13 cellular contexts compared by ENCODE assay signal in the genomic region with DNA sequence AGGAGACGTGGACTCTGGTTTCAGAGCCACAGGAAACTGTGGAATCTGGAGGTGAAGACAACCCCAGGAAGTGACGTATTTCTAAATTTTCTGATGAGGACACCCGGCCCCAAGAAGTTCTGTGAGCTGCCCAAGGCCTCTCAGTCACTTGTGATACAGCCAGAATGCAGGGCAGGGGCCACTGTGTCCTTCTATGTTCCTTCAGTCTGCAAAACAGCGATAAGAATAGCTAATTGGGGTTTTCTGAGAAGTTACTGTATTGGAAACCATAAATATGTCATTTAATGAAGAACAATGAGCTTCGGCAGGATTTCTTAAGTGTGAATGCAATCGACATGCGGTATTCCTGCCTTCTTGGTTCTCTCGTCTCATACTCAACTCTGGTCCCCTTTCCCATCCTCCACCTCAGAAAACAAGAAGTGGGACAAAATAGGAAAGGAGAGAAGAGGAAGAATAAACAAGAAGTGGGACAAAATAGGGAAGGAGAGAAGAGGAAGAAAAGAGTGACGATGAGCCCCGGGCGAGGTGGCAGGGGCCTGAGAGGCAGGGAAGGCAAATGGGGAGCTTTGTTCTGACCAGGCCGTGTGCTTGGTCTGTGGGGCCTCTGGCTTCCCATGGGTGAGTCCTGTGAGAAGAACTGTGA.
DNase-seq lines count a peak whose midpoint lies in the region; ATAC-seq and TF ChIP-seq lines count a peak whose summit lies in the region.
"Had no signal": no experiment of that assay in that cellular context is flagged by ENCODE, and none has a peak within 500 bp of the region (broad histone marks: within the 10 kb centered on the region; RNA-seq: fewer than 3 reads in every experiment).

No MANE protein-coding gene starts in this region.

- no peak for TF ChIP-seq CTCF in CD14-positive monocyte (IDR thresholded peaks at IDR 0.05)
- TF ChIP-seq CTCF in heart right ventricle (IDR thresholded peaks at IDR 0.05), result no peak
- no peak for TF ChIP-seq CTCF in tibial nerve (IDR thresholded peaks at IDR 0.05)

- H3K36me3 Mint-ChIP-seq in CD14-positive monocyte, result peaks cover 7 to 11% of the 10 kb centered on the region in 2 donors
- H3K36me3 Mint-ChIP-seq in naive thymus-derived CD4-positive, alpha-beta T cell, result peaks cover 1 to 34% (median 29%) of the 10 kb centered on the region in 5 donors
- H3K36me3 Mint-ChIP-seq in activated naive CD4-positive, alpha-beta T cell treated with anti-CD3 and anti-CD28 coated beads for 36 hours (ENCODE audit: low read depth), result peaks cover 1% of the 10 kb centered on the region

- H3K27me3 ChIP-seq in heart right ventricle (no peaks in the 10 kb centered on the region), tibial nerve (no peaks in the 10 kb centered on the region)
- no peaks in the 10 kb centered on the region for H3K27me3 ChIP-seq in naive thymus-derived CD4-positive, alpha-beta T cell (ENCODE audit: control insufficient read depth in 2 of 2, insufficient read depth in 2 of 2, low read length in 2 of 2)

- H3K4me1 ChIP-seq in heart right ventricle (peaks cover 0 to 61% (median 0%) of the 10 kb centered on the region in 9 donors), tibial nerve (peaks cover 0 to 5% (median 0%) of the 10 kb centered on the region in 4 donors)
- H3K4me1 ChIP-seq in naive thymus-derived CD4-positive, alpha-beta T cell (ENCODE audit: control insufficient read depth in 2 of 2, insufficient read depth in 2 of 2, low read length in 2 of 2), result no peaks in the 10 kb centered on the region

- peak; percentile 23 to 81 (median 64) for ATAC-seq in heart right ventricle
- ATAC-seq in naive thymus-derived CD4-positive, alpha-beta T cell, result peak; percentile 79

- peak; percentile 67 for DNase-seq in CD14-positive monocyte (ENCODE audit: low spot score)
- peak; percentile 78 for DNase-seq in SIG-M5 treated with dmso at 0.1 percent for 504 hours (lab: John Stamatoyannopoulos, UW; ENCODE audit: unreplicated experiment)
- peak; percentile 18 to 39 for DNase-seq in heart right ventricle
- DNase-seq in naive thymus-derived CD4-positive, alpha-beta T cell, result no peak
- DNase-seq in activated naive CD4-positive, alpha-beta T cell treated with anti-CD3 and anti-CD28 coated beads for 36 hours, result no peak
- no peak for DNase-seq in NCI-H2029 treated with DMSO at 0.1 percent for 48 hours (lab: John Stamatoyannopoulos, UW)
- no peak for DNase-seq in DMS114 treated with DMSO at 0.1 percent for 48 hours (lab: John Stamatoyannopoulos, UW; ENCODE audit: unreplicated experiment)
- DNase-seq in tibial nerve (ENCODE audit: low spot score in 2 of 2), result no peak
- DNase-seq: activated T-cell treated with anti-CD3 and anti-CD28 coated beads, Interleukin-2, amount 50 U/mL, for 24 hours; NCI-H1092; NCI-H2227 treated with DMSO at 0.1 percent for 48 hours; stimulated activated naive CD4-positive, alpha-beta T cell had no signal

- H3K36me3 ChIP-seq in heart right ventricle (no peaks in the 10 kb centered on the region), tibial nerve (no peaks in the 10 kb centered on the region)
- no peaks in the 10 kb centered on the region for H3K36me3 ChIP-seq in naive thymus-derived CD4-positive, alpha-beta T cell (ENCODE audit: control insufficient read depth in 2 of 3, insufficient read depth in 3 of 3, low read length in 3 of 3)

- H3K27me3 Mint-ChIP-seq in CD14-positive monocyte (ENCODE audit: low read depth in 3 of 3), result no peaks in the 10 kb centered on the region
- H3K27me3 Mint-ChIP-seq in naive thymus-derived CD4-positive, alpha-beta T cell, result peaks cover 0 to 11% (median 0%) of the 10 kb centered on the region in 5 donors
- H3K27me3 Mint-ChIP-seq in activated naive CD4-positive, alpha-beta T cell treated with anti-CD3 and anti-CD28 coated beads for 36 hours (ENCODE audit: low read depth), result no peaks in the 10 kb centered on the region
- H3K27me3 Mint-ChIP-seq: activated T-cell treated with anti-CD3 and anti-CD28 coated beads, Interleukin-2, amount 50 U/mL, for 24 hours; central memory CD8-positive, alpha-beta T cell had no signal

- H3K4me3 ChIP-seq in heart right ventricle (no peak overlapping the region), tibial nerve (no peak overlapping the region)
- H3K4me3 ChIP-seq in naive thymus-derived CD4-positive, alpha-beta T cell (ENCODE audit: low read length), result no peak overlapping the region

- POLR2A ChIA-PET in naive thymus-derived CD4-positive, alpha-beta T cell (lab: Charles Lee), result no interaction called here

- H3K4me1 Mint-ChIP-seq in CD14-positive monocyte, result peaks cover 93% of the 10 kb centered on the region
- peaks cover 0 to 13% (median 0%) of the 10 kb centered on the region in 7 donors for H3K4me1 Mint-ChIP-seq in naive thymus-derived CD4-positive, alpha-beta T cell
- no peaks in the 10 kb centered on the region for H3K4me1 Mint-ChIP-seq in activated naive CD4-positive, alpha-beta T cell treated with anti-CD3 and anti-CD28 coated beads for 36 hours (ENCODE audit: low read depth)
- H3K4me1 Mint-ChIP-seq: central memory CD8-positive, alpha-beta T cell had no signal

- H3K27ac Mint-ChIP-seq in CD14-positive monocyte, result peak overlapping the region; percentile 95 to 98 (median 96)
- no peak overlapping the region for H3K27ac Mint-ChIP-seq in naive thymus-derived CD4-positive, alpha-beta T cell
- H3K27ac Mint-ChIP-seq in activated naive CD4-positive, alpha-beta T cell treated with anti-CD3 and anti-CD28 coated beads for 36 hours, result no peak overlapping the region
- H3K27ac Mint-ChIP-seq: activated T-cell treated with anti-CD3 and anti-CD28 coated beads, Interleukin-2, amount 50 U/mL, for 24 hours had no signal

- peaks cover 0 to 5% (median 3%) of the 10 kb centered on the region in 7 donors for H3K9me3 Mint-ChIP-seq in CD14-positive monocyte
- H3K9me3 Mint-ChIP-seq in naive thymus-derived CD4-positive, alpha-beta T cell, result peaks cover 0 to 21% (median 10%) of the 10 kb centered on the region in 11 donors
- H3K9me3 Mint-ChIP-seq in activated naive CD4-positive, alpha-beta T cell treated with anti-CD3 and anti-CD28 coated beads for 36 hours, result peaks cover 10% of the 10 kb centered on the region

- H3K9me3 ChIP-seq in heart right ventricle (peaks cover 0 to 24% (median 0%) of the 10 kb centered on the region in 11 donors), tibial nerve (peaks cover 0 to 5% (median 0%) of the 10 kb centered on the region in 4 donors)
- no peaks in the 10 kb centered on the region for H3K9me3 ChIP-seq in naive thymus-derived CD4-positive, alpha-beta T cell (ENCODE audit: control insufficient read depth in 2 of 3, low read length in 3 of 3)

- H3K4me3 Mint-ChIP-seq in CD14-positive monocyte, result peak overlapping the region; percentile 42 to 69
- H3K4me3 Mint-ChIP-seq in naive thymus-derived CD4-positive, alpha-beta T cell, result no peak overlapping the region
- H3K4me3 Mint-ChIP-seq in activated naive CD4-positive, alpha-beta T cell treated with anti-CD3 and anti-CD28 coated beads for 36 hours, result no peak overlapping the region
- H3K4me3 Mint-ChIP-seq: activated T-cell treated with anti-CD3 and anti-CD28 coated beads, Interleukin-2, amount 50 U/mL, for 24 hours; central memory CD8-positive, alpha-beta T cell had no signal

- WGBS in heart right ventricle, 2 donors, result 84 to 85% methylated on average over 12 of the region's 12 CpGs
- 61 to 73% methylated on average over 12 of the region's 12 CpGs for WGBS in tibial nerve, 2 donors

- CTCF ChIA-PET in naive thymus-derived CD4-positive, alpha-beta T cell (lab: Charles Lee), result interaction anchor here (0.5 kb wide), 1 partner anchor 14 kb away, joined by 3 read pairs; no protein-coding TSS in a partner anchor
- CTCF ChIA-PET in activated naive CD4-positive, alpha-beta T cell treated with anti-CD3 and anti-CD28 coated beads for 36 hours (lab: Charles Lee), result interaction anchor here (0.6 kb wide), 1 partner anchor 11 kb away, joined by 5 read pairs; no protein-coding TSS in a partner anchor

- no peak for TF ChIP-seq POLR2A in tibial nerve (IDR thresholded peaks at IDR 0.05)

- intact Hi-C loops in CD14-positive monocyte (cut with micrococcal nuclease) (loop anchor here in 1 of 2 donors (5.0 to 10.0 kb wide), 2 partner anchors 45 to 217 kb away; no protein-coding TSS in a partner anchor), heart right ventricle (cut with DNase I) (no loop called here)
- intact Hi-C loops in naive thymus-derived CD4-positive, alpha-beta T cell (cut with micrococcal nuclease), result no loop called here
- intact Hi-C loops in activated naive CD4-positive, alpha-beta T cell treated with anti-CD3 and anti-CD28 coated beads for 36 hours (cut with micrococcal nuclease), result no loop called here

- H3K27ac ChIP-seq in heart right ventricle, result peak overlapping the region in 2 of 10 donors; percentile 43 to 68
- no peak overlapping the region for H3K27ac ChIP-seq in naive thymus-derived CD4-positive, alpha-beta T cell (ENCODE audit: low read depth, low read length)
- no peak overlapping the region for H3K27ac ChIP-seq in tibial nerve

- peak in 1 of 2 donors; percentile 80 for TF ChIP-seq EP300 in tibial nerve (IDR thresholded peaks at IDR 0.05)

Comparison
In these comparisons a context has a peak if more than half of its experiments do, and no peak if none do; other contexts are left out.
1. DNase-seq: peak in CD14-positive monocyte (single experiment), SIG-M5 treated with dmso at 0.1 percent for 504 hours (single experiment) and heart right ventricle (2 of 2); none in naive thymus-derived CD4-positive, alpha-beta T cell (0 of 9), activated naive CD4-positive, alpha-beta T cell treated with anti-CD3 and anti-CD28 coated beads for 36 hours (single experiment), NCI-H2029 treated with DMSO at 0.1 percent for 48 hours (single experiment), DMS114 treated with DMSO at 0.1 percent for 48 hours (single experiment) and tibial nerve (0 of 2).
2. H3K27ac Mint-ChIP-seq: peak in CD14-positive monocyte (7 of 7); none in naive thymus-derived CD4-positive, alpha-beta T cell (0 of 9) and activated naive CD4-positive, alpha-beta T cell treated with anti-CD3 and anti-CD28 coated beads for 36 hours (single experiment).
3. H3K4me3 Mint-ChIP-seq: peak in CD14-positive monocyte (2 of 2); none in naive thymus-derived CD4-positive, alpha-beta T cell (0 of 10) and activated naive CD4-positive, alpha-beta T cell treated with anti-CD3 and anti-CD28 coated beads for 36 hours (single experiment).